ENCODE assay signal across 11 cellular contexts in the genomic region with DNA sequence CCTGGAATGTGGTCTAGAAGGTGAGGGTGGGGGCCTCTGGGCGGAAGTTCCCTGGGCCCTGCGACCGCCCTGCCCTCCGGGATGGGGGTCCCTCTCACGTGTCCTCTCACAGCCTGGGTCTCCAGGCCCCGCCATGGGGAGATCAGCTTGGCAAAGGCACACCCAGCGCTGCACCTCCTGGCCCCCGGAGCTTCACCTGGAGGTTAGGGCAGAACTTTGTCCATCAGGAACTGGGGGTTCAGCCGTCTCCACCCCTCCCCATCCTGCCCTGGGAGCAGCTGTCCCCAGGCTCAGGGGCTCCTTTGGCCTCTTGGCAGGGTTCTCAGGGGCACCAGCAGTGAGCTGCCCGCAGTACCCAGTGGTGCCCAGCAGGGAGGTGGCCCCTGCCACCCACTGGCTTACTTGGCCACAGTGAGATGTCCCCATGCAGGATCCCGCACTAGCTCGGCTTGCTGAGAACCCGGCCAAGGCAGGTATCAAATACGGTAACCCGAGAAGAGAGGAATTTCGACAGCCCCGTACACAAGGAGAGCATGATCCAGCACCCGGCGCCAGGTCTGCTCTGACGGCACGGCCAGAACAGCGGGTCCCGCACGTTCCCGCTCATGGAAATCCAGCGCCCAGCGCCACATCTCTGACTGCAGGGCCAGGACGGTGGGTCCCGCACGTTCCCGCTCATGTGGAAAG. TPM values are rescaled to one million over a fixed set of nuclear protein-coding genes. Genes with fewer than 3 reads are reported as not detected.
DNase-seq lines count a peak whose midpoint lies in the region; ATAC-seq and TF ChIP-seq lines count a peak whose summit lies in the region.
"Had no signal": no experiment of that assay in that cellular context is flagged by ENCODE, and none has a peak within 500 bp of the region (broad histone marks: within the 10 kb centered on the region; RNA-seq: fewer than 3 reads in every experiment).

No MANE protein-coding gene starts in this region.

- no peak overlapping the region for H3K27ac ChIP-seq in thoracic aorta
- H3K27ac ChIP-seq in colonic mucosa = no peak overlapping the region

- no peak overlapping the region for H3K27ac Mint-ChIP-seq in T-helper 2 cell treated with Interferon-gamma antibody and Interleukin-4, amounts not matched to agents 5 μg/mL and 100 μg/mL, for 36 hours

- H3K27me3 ChIP-seq in thoracic aorta (replicated peaks; ENCODE audit: insufficient read depth) (no peaks in the 10 kb centered on the region), colonic mucosa (no peaks in the 10 kb centered on the region)

- H3K4me3 ChIP-seq in thoracic aorta = no peak overlapping the region
- H3K4me3 ChIP-seq in colonic mucosa = no peak overlapping the region
- H3K4me3 ChIP-seq: HAP-1, smooth muscle cell had no signal

- H3K36me3 Mint-ChIP-seq in T-helper 2 cell treated with Interferon-gamma antibody and Interleukin-4, amounts not matched to agents 5 μg/mL and 100 μg/mL, for 36 hours (ENCODE audit: low read depth) = no peaks in the 10 kb centered on the region

- TF ChIP-seq CTCF in thoracic aorta (IDR thresholded peaks at IDR 0.05) = peak; percentile 28
- TF ChIP-seq CTCF in colonic mucosa (IDR thresholded peaks at IDR 0.05) = no peak

- no peak overlapping the region for H3K4me3 Mint-ChIP-seq in T-helper 2 cell treated with Interferon-gamma antibody and Interleukin-4, amounts not matched to agents 5 μg/mL and 100 μg/mL, for 36 hours
- H3K4me3 Mint-ChIP-seq: central memory CD8-positive, alpha-beta T cell had no signal

- peaks cover 10% of the 10 kb centered on the region for H3K27me3 Mint-ChIP-seq in T-helper 2 cell treated with Interferon-gamma antibody and Interleukin-4, amounts not matched to agents 5 μg/mL and 100 μg/mL, for 36 hours (ENCODE audit: low read depth)

- ATAC-seq in thoracic aorta (ENCODE audit: insufficient number of reproducible peaks, low FRiP score, low read depth) = no peak
- ATAC-seq in GM21423 (IDR thresholded peaks at IDR 0.05; ENCODE audit: unreplicated experiment) = no peak

- H3K4me1 ChIP-seq in thoracic aorta (ENCODE audit: control insufficient read depth in 1 of 2, low read depth in 2 of 2) (no peaks in the 10 kb centered on the region), colonic mucosa (no peaks in the 10 kb centered on the region)
- H3K4me1 ChIP-seq: HAP-1 had no signal

- intact Hi-C loops in colonic mucosa (cut with DNase I) = no loop called here

- DNase-seq in NCI-H146 (lab: John Stamatoyannopoulos, UW) (peak; percentile 20), NCI-H146 treated with DMSO at 0.1 percent for 48 hours (lab: John Stamatoyannopoulos, UW; ENCODE audit: unreplicated experiment) (no peak), SK-N-DZ (ENCODE audit: low spot score) (peak; percentile 23), iris pigment epithelial cell (ENCODE audit: low read depth) (peak; percentile 28), thoracic aorta (ENCODE audit: low spot score) (no peak), colonic mucosa (no peak)
- no peak for DNase-seq in T-helper 2 cell treated with Interferon-gamma antibody and Interleukin-4, amounts not matched to agents 5 μg/mL and 100 μg/mL, for 36 hours (ENCODE audit: low spot score)

- no peaks in the 10 kb centered on the region for H3K9me3 Mint-ChIP-seq in T-helper 2 cell treated with Interferon-gamma antibody and Interleukin-4, amounts not matched to agents 5 μg/mL and 100 μg/mL, for 36 hours
- H3K9me3 Mint-ChIP-seq: central memory CD8-positive, alpha-beta T cell had no signal

- H3K36me3 ChIP-seq in thoracic aorta (no peaks in the 10 kb centered on the region), colonic mucosa (no peaks in the 10 kb centered on the region)
- H3K36me3 ChIP-seq: HAP-1 had no signal

- H3K9me3 ChIP-seq in thoracic aorta = no peaks in the 10 kb centered on the region
- no peaks in the 10 kb centered on the region for H3K9me3 ChIP-seq in colonic mucosa
- H3K9me3 ChIP-seq: HAP-1 had no signal

- H3K4me1 Mint-ChIP-seq in T-helper 2 cell treated with Interferon-gamma antibody and Interleukin-4, amounts not matched to agents 5 μg/mL and 100 μg/mL, for 36 hours (ENCODE audit: low read depth) = peaks cover 1% of the 10 kb centered on the region
- H3K4me1 Mint-ChIP-seq: central memory CD8-positive, alpha-beta T cell had no signal

- H3K9ac ChIP-seq in colonic mucosa (ENCODE audit: low read depth in 2 of 2, low read length in 2 of 2) = no peak overlapping the region

RNA-seq across cellular contexts. Expression of gene RRP1, which starts 36.7 kb away (rescaled TPM):
- 32.7 and 45.9 TPM in 2 replicates for polyA plus RNA-seq in SK-N-DZ (2014; cell fraction: cytosol; rRNA removed)
- polyA plus RNA-seq in SK-N-DZ (2014; cell fraction: nucleus; rRNA removed) = 93.3 and 129 TPM in 2 replicates
- total RNA-seq in thoracic aorta (10 to 100 TPM; 21.3 to 34.3 TPM), colonic mucosa (10 to 100 TPM; 14.5 to 25.7 TPM)

RNA-seq across cellular contexts. Expression of gene AGPAT3, which starts 38.9 kb away (rescaled TPM):
- 9.8 and 11.2 TPM in 2 replicates for polyA plus RNA-seq in SK-N-DZ (2014; cell fraction: cytosol; rRNA removed)
- polyA plus RNA-seq in SK-N-DZ (2014; cell fraction: nucleus; rRNA removed) = 9.4 and 14.0 TPM in 2 replicates
- total RNA-seq in thoracic aorta (10 to 100 TPM; 32.8 to 37.9 TPM), colonic mucosa (100 to 1,000 TPM in 1 of 2 donors, 10 to 100 TPM in 1; 82.2 to 101 TPM)

RNA-seq across cellular contexts. Expression of gene CSTB, which starts 50.0 kb away (rescaled TPM):
- polyA plus RNA-seq in SK-N-DZ (2014; cell fraction: cytosol; rRNA removed) = 8.0 and 9.6 TPM in 2 replicates
- polyA plus RNA-seq in SK-N-DZ (2014; cell fraction: nucleus; rRNA removed) = 7.8 and 9.3 TPM in 2 replicates
- total RNA-seq in thoracic aorta (1 to 10 TPM; 2.3 to 8.4 TPM), colonic mucosa (10 to 100 TPM; 67.5 to 86.6 TPM)

Comparison
In these comparisons a context has a peak if more than half of its experiments do, and no peak if none do; other contexts are left out.
1. DNase-seq: peak in NCI-H146 (single experiment), SK-N-DZ (single experiment) and iris pigment epithelial cell (single experiment); none in NCI-H146 treated with DMSO at 0.1 percent for 48 hours (single experiment), thoracic aorta (single experiment), colonic mucosa (single experiment) and T-helper 2 cell treated with Interferon-gamma antibody and Interleukin-4, amounts not matched to agents 5 μg/mL and 100 μg/mL, for 36 hours (single experiment).
2. RNA of gene CSTB, which starts 50.0 kb away (total RNA-seq): 67.5 to 86.6 TPM in colonic mucosa; 2.3 to 8.4 TPM in thoracic aorta; every median in the first group is over 4 times any median in the second.